ENCODE assay signal across 23 cellular contexts in the genomic region with DNA sequence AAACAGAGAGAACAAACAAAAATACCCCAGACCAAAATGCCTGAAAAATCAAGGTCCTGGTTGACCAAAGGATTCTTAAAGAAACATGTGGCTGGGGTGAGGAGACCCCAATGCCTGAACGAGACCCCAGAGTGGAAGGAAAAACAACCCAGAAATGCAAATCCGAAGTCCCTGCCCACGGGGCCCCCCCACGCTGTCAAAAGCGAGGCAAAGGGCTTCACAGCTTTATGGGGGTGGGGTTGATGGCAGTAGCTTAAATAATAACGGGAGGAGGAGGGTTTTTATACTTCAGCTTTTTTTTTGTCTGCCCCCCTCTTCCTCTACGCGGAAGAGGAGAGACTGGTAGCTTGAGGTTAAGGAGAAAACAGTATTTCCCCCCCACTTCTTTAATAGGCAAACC. TPM values are rescaled to one million over a fixed set of nuclear protein-coding genes. Genes with fewer than 3 reads are reported as not detected.
DNase-seq lines count a peak whose midpoint lies in the region; ATAC-seq and TF ChIP-seq lines count a peak whose summit lies in the region.
"Had no signal": no experiment of that assay in that cellular context is flagged by ENCODE, and none has a peak within 500 bp of the region (broad histone marks: within the 10 kb centered on the region; RNA-seq: fewer than 3 reads in every experiment).

No MANE protein-coding gene starts in this region.

- peak overlapping the region; percentile 57 for H3K4me2 ChIP-seq in OCI-LY7 (ENCODE audit: low read length)
- H3K4me2 ChIP-seq: BLaER1 had no signal

- DNase-seq in activated CD8-positive, alpha-beta memory T cell treated with anti-CD3 and anti-CD28 coated beads, Interleukin-2, amount 10 ng/mL, durations not matched to agents 7 days and 5 days: no peak
- no peak for DNase-seq in activated CD8-positive, alpha-beta memory T cell treated with anti-CD3 and anti-CD28 coated beads, Interleukin-2, amount 50 U/mL, for 48 hours
- DNase-seq in OCI-LY7 (ENCODE audit: low spot score) (peak; percentile 25), putamen (ENCODE audit: low spot score) (peak; percentile 47), RKO (ENCODE audit: low spot score) (no peak), middle frontal gyrus (ENCODE audit: extremely low spot score, low spot score) (no peak), 8988T (no peak)
- DNase-seq: activated gamma-delta T cell; dermis blood vessel endothelial cell; erythroblast; Kasumi-1; NCI-H1105 treated with DMSO at 0.1 percent for 48 hours; NCI-H524 treated with DMSO at 0.1 percent for 48 hours; SHP77 treated with DMSO at 0.1 percent for 48 hours; small intestine; stimulated activated CD8-positive, alpha-beta memory T cell treated with anti-CD3 and anti-CD28 coated beads, Interleukin-4, amount 100 ng/mL, for 48 hours; T-helper 1 cell; thyroid gland had no signal

- CTCF ChIA-PET in activated CD8-positive, alpha-beta memory T cell treated with anti-CD3 and anti-CD28 coated beads, Interleukin-2, amount 10 ng/mL, durations not matched to agents 7 days and 5 days (lab: Charles Lee): interaction anchor here (6.0 kb wide), 1 partner anchor 18 kb away, joined by 33 read pairs; a partner anchor contains a TSS
- CTCF ChIA-PET in OCI-LY7 (lab: Charles Lee; ENCODE audit: unreplicated experiment): interaction anchor here (0.6 to 1.4 kb wide), 2 partner anchors 19 to 36 kb away, joined by 3 read pairs; a partner anchor contains a TSS

- no peak overlapping the region for H2AFZ ChIP-seq in OCI-LY7 (ENCODE audit: low read length)

- H3K36me3 Mint-ChIP-seq in activated CD8-positive, alpha-beta memory T cell treated with anti-CD3 and anti-CD28 coated beads, Interleukin-2, amount 10 ng/mL, durations not matched to agents 7 days and 5 days: peaks cover 11% of the 10 kb centered on the region
- H3K36me3 Mint-ChIP-seq in brain: peaks cover 29% of the 10 kb centered on the region

- peak overlapping the region; percentile 8 for H3K27ac Mint-ChIP-seq in activated CD8-positive, alpha-beta memory T cell treated with anti-CD3 and anti-CD28 coated beads, Interleukin-2, amount 10 ng/mL, durations not matched to agents 7 days and 5 days
- peak overlapping the region in 4 of 5 experiments; percentile 60 to 98 (median 80) for H3K27ac Mint-ChIP-seq in brain

- peaks cover 11% of the 10 kb centered on the region for H3K4me1 Mint-ChIP-seq in activated CD8-positive, alpha-beta memory T cell treated with anti-CD3 and anti-CD28 coated beads, Interleukin-2, amount 10 ng/mL, durations not matched to agents 7 days and 5 days
- peaks cover 19% of the 10 kb centered on the region for H3K4me1 Mint-ChIP-seq in brain

- intact Hi-C loops in OCI-LY7 (cut with micrococcal nuclease; ENCODE audit: unreplicated experiment): no loop called here

- peaks cover 4% of the 10 kb centered on the region; the same call in 1 of the 2 replicates for H3K9me3 ChIP-seq in OCI-LY7 (ENCODE audit: low read length)
- H3K9me3 ChIP-seq: BLaER1, gastroesophageal sphincter, thyroid gland had no signal

- no peak for ATAC-seq in activated CD8-positive, alpha-beta memory T cell treated with anti-CD3 and anti-CD28 coated beads, Interleukin-2, amount 10 ng/mL, durations not matched to agents 7 days and 5 days
- ATAC-seq: gastroesophageal sphincter, left lobe of liver had no signal

- H3K4me3 Mint-ChIP-seq in activated CD8-positive, alpha-beta memory T cell treated with anti-CD3 and anti-CD28 coated beads, Interleukin-2, amount 10 ng/mL, durations not matched to agents 7 days and 5 days: no peak overlapping the region
- peak overlapping the region in 2 of 5 experiments; percentile 1 to 56 for H3K4me3 Mint-ChIP-seq in brain

- POLR2A ChIA-PET in OCI-LY7 (lab: Charles Lee): interaction anchor here (0.6 to 1.6 kb wide), 6 partner anchors 11 to 125 kb away, joined by 3 to 6 read pairs (median 4); a partner anchor contains a TSS

- no peaks in the 10 kb centered on the region for H3K9me2 ChIP-seq in OCI-LY7 (ENCODE audit: insufficient read depth, low read length)

- no peaks in the 10 kb centered on the region for H4K20me1 ChIP-seq in OCI-LY7 (ENCODE audit: insufficient read depth, low read length)

- peaks cover 65% of the 10 kb centered on the region for H3K4me1 ChIP-seq in OCI-LY7 (ENCODE audit: insufficient read depth, low read length, poor library complexity, severe bottlenecking)

- H3K36me3 ChIP-seq in OCI-LY7 (ENCODE audit: insufficient read depth, low read length): peaks cover 30% of the 10 kb centered on the region

- H3K27me3 Mint-ChIP-seq in activated CD8-positive, alpha-beta memory T cell treated with anti-CD3 and anti-CD28 coated beads, Interleukin-2, amount 10 ng/mL, durations not matched to agents 7 days and 5 days: no peaks in the 10 kb centered on the region
- H3K27me3 Mint-ChIP-seq in brain: no peaks in the 10 kb centered on the region

- no peaks in the 10 kb centered on the region for H3K9me3 Mint-ChIP-seq in activated CD8-positive, alpha-beta memory T cell treated with anti-CD3 and anti-CD28 coated beads, Interleukin-2, amount 10 ng/mL, durations not matched to agents 7 days and 5 days (ENCODE audit: low read depth)
- no peaks in the 10 kb centered on the region for H3K9me3 Mint-ChIP-seq in brain

- peak overlapping the region; percentile 31 for H3K4me3 ChIP-seq in OCI-LY7 (ENCODE audit: low read depth, low read length, poor library complexity, severe bottlenecking)
- H3K4me3 ChIP-seq: BLaER1, gastroesophageal sphincter, thyroid gland had no signal

- H3K27ac ChIP-seq in OCI-LY7 (ENCODE audit: low read depth, low read length, poor library complexity, severe bottlenecking): peak overlapping the region; percentile 59
- H3K27ac ChIP-seq: BLaER1, thyroid gland had no signal

- no peak for TF ChIP-seq CTCF in OCI-LY7 (conservative IDR thresholded peaks at IDR 0.05; ENCODE audit: low read length)
- TF ChIP-seq CTCF in brain (conservative IDR thresholded peaks at IDR 0.05): no peak

- H3K79me2 ChIP-seq in OCI-LY7 (ENCODE audit: insufficient read depth, low read depth, low read length): peaks cover 34% of the 10 kb centered on the region; the same call in 1 of the 2 replicates

- no TSS peak for BruUV-seq in OCI-LY7 (replicated peaks; lab: Mats Ljungman, UMichigan)

RNA-seq across cellular contexts. Expression of a gene that starts 18.3 kb away (rescaled TPM):
- total RNA-seq in activated CD8-positive, alpha-beta memory T cell treated with anti-CD3 and anti-CD28 coated beads, Interleukin-2, amount 10 ng/mL, durations not matched to agents 7 days and 5 days: 10 to 100 TPM in 1 of 2 experiments, 1 to 10 TPM in 1; 9.6 to 12.7 TPM
- 15.7 and 24.8 TPM in 2 replicates for total RNA-seq in OCI-LY7 (2014; rRNA removed; shearing (Covaris generic))
- 25.1 and 26.3 TPM in 2 replicates for total RNA-seq in OCI-LY7 (2022)
- polyA plus RNA-seq in brain (ENCODE audit: insufficient read depth, low read depth, low replicate concordance): 6.5 TPM

RNA-seq across cellular contexts. Expression of a gene that starts 19.0 kb away (rescaled TPM):
- 100 to 1,000 TPM; 602 to 634 TPM for total RNA-seq in activated CD8-positive, alpha-beta memory T cell treated with anti-CD3 and anti-CD28 coated beads, Interleukin-2, amount 10 ng/mL, durations not matched to agents 7 days and 5 days
- 774 and 848 TPM in 2 replicates for total RNA-seq in OCI-LY7 (2014; rRNA removed; shearing (Covaris generic))
- 518 and 523 TPM in 2 replicates for total RNA-seq in OCI-LY7 (2022)
- 350 TPM for polyA plus RNA-seq in brain (ENCODE audit: insufficient read depth, low read depth, low replicate concordance)

RNA-seq across cellular contexts. Expression of a gene that starts 20.0 kb away (rescaled TPM):
- total RNA-seq in activated CD8-positive, alpha-beta memory T cell treated with anti-CD3 and anti-CD28 coated beads, Interleukin-2, amount 10 ng/mL, durations not matched to agents 7 days and 5 days: 10 to 100 TPM; 33.0 to 37.1 TPM
- total RNA-seq in OCI-LY7 (2014; rRNA removed; shearing (Covaris generic)): 23.9 and 27.5 TPM in 2 replicates
- 31.7 and 32.2 TPM in 2 replicates for total RNA-seq in OCI-LY7 (2022)
- polyA plus RNA-seq in brain (ENCODE audit: insufficient read depth, low read depth, low replicate concordance): 11.1 TPM

RNA-seq across cellular contexts. Expression of a gene that starts 22.5 kb away (rescaled TPM):
- total RNA-seq in activated CD8-positive, alpha-beta memory T cell treated with anti-CD3 and anti-CD28 coated beads, Interleukin-2, amount 10 ng/mL, durations not matched to agents 7 days and 5 days: not detected
- total RNA-seq in OCI-LY7 (2014; rRNA removed; shearing (Covaris generic)): not detected in 2 replicates
- total RNA-seq in OCI-LY7 (2022): not detected in 2 replicates
- not detected for polyA plus RNA-seq in brain (ENCODE audit: insufficient read depth, low read depth, low replicate concordance)
- total RNA-seq: dermis blood vessel endothelial cell, gastroesophageal sphincter, left lobe of liver, posterior vena cava, thyroid gland had no signal
- polyA plus RNA-seq: small intestine had no signal

RNA-seq across cellular contexts. Expression of a gene that starts 42.7 kb away (rescaled TPM):
- total RNA-seq in activated CD8-positive, alpha-beta memory T cell treated with anti-CD3 and anti-CD28 coated beads, Interleukin-2, amount 10 ng/mL, durations not matched to agents 7 days and 5 days: 10 to 100 TPM; 12.1 to 14.7 TPM
- total RNA-seq in OCI-LY7 (2014; rRNA removed; shearing (Covaris generic)): 6.6 and 7.9 TPM in 2 replicates
- 23.3 and 24.6 TPM in 2 replicates for total RNA-seq in OCI-LY7 (2022)
- 0.19 TPM for polyA plus RNA-seq in brain (ENCODE audit: insufficient read depth, low read depth, low replicate concordance)
- total RNA-seq: dermis blood vessel endothelial cell had no signal

Comparison
In these comparisons a context has a peak if more than half of its experiments do, and no peak if none do; other contexts are left out.
1. DNase-seq: peak in OCI-LY7 (single experiment) and putamen (single experiment); none in activated CD8-positive, alpha-beta memory T cell treated with anti-CD3 and anti-CD28 coated beads, Interleukin-2, amount 10 ng/mL, durations not matched to agents 7 days and 5 days (single experiment), activated CD8-positive, alpha-beta memory T cell treated with anti-CD3 and anti-CD28 coated beads, Interleukin-2, amount 50 U/mL, for 48 hours (single experiment), RKO (single experiment), middle frontal gyrus (single experiment) and 8988T (single experiment).